2 cellular contexts compared by ENCODE assay signal in genomic region chr12:102965281-102966155, GRCh38.
TF ChIP-seq lines count a peak whose summit lies in the region.

No MANE protein-coding gene starts in this region.

TF ChIP-seq in SK-N-SH, 30 proteins besides CTCF, POLR2A, EP300 and RAD21 (continued from another document):
- TF ChIP-seq RXRA (IDR thresholded peaks at IDR 0.05; ENCODE audit: borderline replicate concordance, low read depth) (no peak), SIN3A (IDR thresholded peaks at IDR 0.05; ENCODE audit: borderline replicate concordance, low read depth, low read length) (no peak)
TF ChIP-seq in SK-N-SH: peak in this region for 0.

TF ChIP-seq in SK-N-SH treated with all-trans-retinoic acid at 6 μM for 48 hours, 23 proteins besides CTCF, POLR2A, EP300 and RAD21 (continued from another document):
- TF ChIP-seq TSHZ2 (CRISPR knock-in tag; IDR thresholded peaks at IDR 0.05) (no peak), ZFP30 (CRISPR knock-in tag; IDR thresholded peaks at IDR 0.05) (no peak), OSR1 (CRISPR knock-in tag; IDR thresholded peaks at IDR 0.05) (no peak), CSDC2 (CRISPR knock-in tag; IDR thresholded peaks at IDR 0.05) (no peak), ZNF70 (CRISPR knock-in tag; IDR thresholded peaks at IDR 0.05) (no peak), ZNF565 (CRISPR knock-in tag; conservative IDR thresholded peaks at IDR 0.05; ENCODE audit: low read depth) (no peak)
